In the genomic region with DNA sequence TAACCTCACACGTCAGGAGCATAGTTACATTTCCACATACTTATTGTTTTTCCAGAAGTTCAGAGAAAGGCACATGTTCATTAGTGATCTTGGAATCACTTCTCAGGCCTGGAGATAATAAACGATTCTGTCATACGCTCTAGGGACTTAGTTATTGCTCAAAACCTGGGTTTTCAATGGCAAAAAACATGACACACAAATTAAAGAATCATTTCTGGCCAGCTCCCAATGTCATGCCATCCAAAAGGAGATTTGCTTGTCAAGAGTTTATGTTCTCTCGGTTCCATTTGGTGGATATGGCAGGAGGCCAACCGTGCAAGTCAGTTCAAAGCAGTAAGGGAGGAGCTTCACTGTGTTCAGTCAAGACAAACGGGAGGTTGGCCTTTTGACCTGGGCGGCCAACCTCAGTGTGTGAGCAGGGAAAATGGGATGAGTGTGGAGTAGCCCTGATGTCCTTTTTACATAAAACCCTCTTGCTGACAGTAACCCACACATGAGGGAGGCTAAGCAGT, we compare ENCODE assay signal across 10 cellular contexts.
DNase-seq lines count a peak whose midpoint lies in the region; ATAC-seq and TF ChIP-seq lines count a peak whose summit lies in the region.
"Had no signal": no experiment of that assay in that cellular context is flagged by ENCODE, and none has a peak within 500 bp of the region (broad histone marks: within the 10 kb centered on the region; RNA-seq: fewer than 3 reads in every experiment).

No MANE protein-coding gene starts in this region.

- DNase-seq in LNCaP clone FGC (ENCODE audit: low read depth) (peak; percentile 13), brain microvascular endothelial cell (peak; percentile 48), right cardiac atrium (peak; percentile 80 to 83 (median 83)), testis (peak; percentile 39), NCI-H2029 (lab: John Stamatoyannopoulos, UW) (no peak), NCI-H1930 (lab: John Stamatoyannopoulos, UW) (no peak)
- DNase-seq: activated CD4-positive, alpha-beta T cell treated with anti-CD3 and anti-CD28 coated beads, Interleukin-2, amount 50 U/mL, for 4 hours; DMS153; NCI-H510A treated with DMSO at 0.1 percent for 48 hours had no signal

- H3K36me3 ChIP-seq in brain microvascular endothelial cell (replicated peaks), result no peaks in the 10 kb centered on the region
- H3K36me3 ChIP-seq in testis (ENCODE audit: low read depth, missing control alignments), result no peaks in the 10 kb centered on the region

- WGBS in right cardiac atrium, result 36% methylated on average over 7 of the region's 7 CpGs
- WGBS in testis, 2 donors, result 34% methylated on average over 7 of the region's 7 CpGs

- intact Hi-C loops in right cardiac atrium (cut with DNase I), result no loop called here
- intact Hi-C loops in testis (cut with DNase I; ENCODE audit: low total_unique reads), result no loop called here

- in situ Hi-C loops in brain microvascular endothelial cell (cut with HindIII; ENCODE audit: low pct_ligation_motif_present, low sequenced_read_pairs), result no loop called here

- H3K4me3 ChIP-seq in LNCaP clone FGC (ENCODE audit: low read depth, low read length), result no peak overlapping the region
- no peak overlapping the region for H3K4me3 ChIP-seq in brain microvascular endothelial cell (ENCODE audit: low read depth, low read length)
- H3K4me3 ChIP-seq in right cardiac atrium (ENCODE audit: low read length), result no peak overlapping the region
- H3K4me3 ChIP-seq in testis, result no peak overlapping the region

- H3K27ac ChIP-seq in brain microvascular endothelial cell (peak overlapping the region; percentile 93), right cardiac atrium (ENCODE audit: low read length) (no peak overlapping the region), testis (no peak overlapping the region)

- no peak for TF ChIP-seq POLR2A in testis (IDR thresholded peaks at IDR 0.05)

- H3K4me1 ChIP-seq in right cardiac atrium (ENCODE audit: control insufficient read depth, insufficient read depth, low read length), result peaks cover 3% of the 10 kb centered on the region
- no peaks in the 10 kb centered on the region for H3K4me1 ChIP-seq in testis

- no peaks in the 10 kb centered on the region for H3K27me3 ChIP-seq in brain microvascular endothelial cell (replicated peaks)
- no peaks in the 10 kb centered on the region for H3K27me3 ChIP-seq in right cardiac atrium (ENCODE audit: control insufficient read depth, insufficient read depth)
- H3K27me3 ChIP-seq in testis, result no peaks in the 10 kb centered on the region

- no peak for TF ChIP-seq CTCF in LNCaP clone FGC (IDR thresholded peaks at IDR 0.05; ENCODE audit: control insufficient read depth, extremely low read depth, insufficient read depth)
- no peak for TF ChIP-seq CTCF in brain microvascular endothelial cell (IDR thresholded peaks at IDR 0.05; ENCODE audit: low read depth, low read length, missing control alignments)
- TF ChIP-seq CTCF in testis (IDR thresholded peaks at IDR 0.05), result no peak

- H3K9me3 ChIP-seq in right cardiac atrium (ENCODE audit: control insufficient read depth, low read length) (no peaks in the 10 kb centered on the region), testis (no peaks in the 10 kb centered on the region)

- peak; percentile 84 to 86 for ATAC-seq in right cardiac atrium
- ATAC-seq in GM21515 (IDR thresholded peaks at IDR 0.05; ENCODE audit: unreplicated experiment), result no peak

Comparison
In these comparisons a context has a peak if more than half of its experiments do, and no peak if none do; other contexts are left out.
1. DNase-seq: peak in LNCaP clone FGC (single experiment), brain microvascular endothelial cell (single experiment), right cardiac atrium (3 of 3) and testis (single experiment); none in NCI-H2029 (single experiment) and NCI-H1930 (0 of 2).